1 cellular context compared by ENCODE assay signal in the genomic region with DNA sequence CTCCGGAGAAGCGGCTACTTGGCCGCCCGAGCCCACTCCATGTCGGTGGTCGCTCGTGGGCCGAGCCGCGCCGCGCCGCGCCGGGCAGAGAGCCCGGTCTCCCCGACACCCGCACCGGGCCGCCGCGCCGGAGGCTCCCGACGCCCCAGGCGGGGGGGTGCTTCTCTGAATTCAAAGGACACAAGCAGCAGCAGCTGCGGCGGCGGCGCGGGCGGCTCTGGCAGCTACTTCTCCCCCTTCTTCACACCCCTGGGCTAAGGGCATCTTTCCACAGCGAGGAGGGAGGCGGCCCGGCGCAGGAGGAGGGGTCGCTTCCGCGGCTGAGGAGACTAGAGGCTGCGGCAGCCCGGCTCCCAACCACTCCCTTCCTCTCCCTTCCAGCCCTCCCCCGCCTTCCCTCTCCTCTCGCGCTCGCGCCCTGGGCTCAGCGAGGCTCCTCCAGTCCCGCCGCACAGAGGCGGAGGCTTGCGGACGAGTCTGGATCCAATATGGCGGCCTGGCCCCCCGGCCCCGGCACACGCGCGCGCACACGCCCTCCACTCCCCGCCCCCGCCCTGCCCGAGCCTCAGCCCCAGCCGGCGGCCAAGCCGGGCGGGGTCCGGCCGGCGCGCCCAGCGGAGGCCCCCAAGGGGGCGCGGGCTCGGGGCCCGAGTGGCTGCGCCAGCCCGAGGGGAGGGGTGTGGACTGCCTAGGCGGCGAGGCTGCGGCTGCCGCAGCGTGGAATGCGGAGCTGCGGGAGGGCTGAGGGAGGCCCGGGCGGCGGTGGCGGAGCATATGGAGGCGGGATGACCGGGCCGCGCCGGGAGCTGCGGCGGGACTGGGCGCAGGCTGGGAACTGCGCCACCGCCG.
TF ChIP-seq lines count a peak whose summit lies in the region.

A gene with protein sequence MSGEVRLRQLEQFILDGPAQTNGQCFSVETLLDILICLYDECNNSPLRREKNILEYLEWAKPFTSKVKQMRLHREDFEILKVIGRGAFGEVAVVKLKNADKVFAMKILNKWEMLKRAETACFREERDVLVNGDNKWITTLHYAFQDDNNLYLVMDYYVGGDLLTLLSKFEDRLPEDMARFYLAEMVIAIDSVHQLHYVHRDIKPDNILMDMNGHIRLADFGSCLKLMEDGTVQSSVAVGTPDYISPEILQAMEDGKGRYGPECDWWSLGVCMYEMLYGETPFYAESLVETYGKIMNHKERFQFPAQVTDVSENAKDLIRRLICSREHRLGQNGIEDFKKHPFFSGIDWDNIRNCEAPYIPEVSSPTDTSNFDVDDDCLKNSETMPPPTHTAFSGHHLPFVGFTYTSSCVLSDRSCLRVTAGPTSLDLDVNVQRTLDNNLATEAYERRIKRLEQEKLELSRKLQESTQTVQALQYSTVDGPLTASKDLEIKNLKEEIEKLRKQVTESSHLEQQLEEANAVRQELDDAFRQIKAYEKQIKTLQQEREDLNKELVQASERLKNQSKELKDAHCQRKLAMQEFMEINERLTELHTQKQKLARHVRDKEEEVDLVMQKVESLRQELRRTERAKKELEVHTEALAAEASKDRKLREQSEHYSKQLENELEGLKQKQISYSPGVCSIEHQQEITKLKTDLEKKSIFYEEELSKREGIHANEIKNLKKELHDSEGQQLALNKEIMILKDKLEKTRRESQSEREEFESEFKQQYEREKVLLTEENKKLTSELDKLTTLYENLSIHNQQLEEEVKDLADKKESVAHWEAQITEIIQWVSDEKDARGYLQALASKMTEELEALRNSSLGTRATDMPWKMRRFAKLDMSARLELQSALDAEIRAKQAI (N-terminal part only) (minus strand): TSS at position 490 of the 849 bp plus-strand sequence. CDS start 1,310 bp downstream, outside the sequence.

TF ChIP-seq in HepG2, 621 proteins besides CTCF, POLR2A, EP300 and RAD21 (continued from another document and continues in another):
- no peak for TF ChIP-seq REPIN1 (CRISPR knock-in tag; IDR thresholded peaks at IDR 0.05; ENCODE audit: borderline replicate concordance, low read depth)
- TF ChIP-seq ZNF326 (CRISPR knock-in tag; IDR thresholded peaks at IDR 0.05; ENCODE audit: borderline replicate concordance) = no peak
- no peak for TF ChIP-seq GATA4 (IDR thresholded peaks at IDR 0.05; ENCODE audit: borderline replicate concordance, low read depth)
- peak; percentile 71 for TF ChIP-seq POLR2AphosphoS5 (IDR thresholded peaks at IDR 0.05; ENCODE audit: low read depth, low read length)
- no peak for TF ChIP-seq TIGD3 (CRISPR knock-in tag; IDR thresholded peaks at IDR 0.05; ENCODE audit: borderline replicate concordance)
- no peak for TF ChIP-seq ZNF33B (CRISPR knock-in tag; IDR thresholded peaks at IDR 0.05)
- peak; percentile 78 for TF ChIP-seq ZFX (CRISPR knock-in tag; IDR thresholded peaks at IDR 0.05; ENCODE audit: low read depth)
- TF ChIP-seq KAT7 (CRISPR knock-in tag; IDR thresholded peaks at IDR 0.05; ENCODE audit: borderline replicate concordance) = peak; percentile 77; the same call in 1 of the 2 replicates
- no peak for TF ChIP-seq FLYWCH1 (CRISPR knock-in tag; IDR thresholded peaks at IDR 0.05)
- TF ChIP-seq PRMT3 (CRISPR knock-in tag; IDR thresholded peaks at IDR 0.05; ENCODE audit: borderline replicate concordance, low read depth) = 0 out of 2 replicates have a peak, but pooled peaks have one; percentile 50
- no peak for TF ChIP-seq ZNF205 (CRISPR knock-in tag; IDR thresholded peaks at IDR 0.05)
- TF ChIP-seq, protein P1, sequence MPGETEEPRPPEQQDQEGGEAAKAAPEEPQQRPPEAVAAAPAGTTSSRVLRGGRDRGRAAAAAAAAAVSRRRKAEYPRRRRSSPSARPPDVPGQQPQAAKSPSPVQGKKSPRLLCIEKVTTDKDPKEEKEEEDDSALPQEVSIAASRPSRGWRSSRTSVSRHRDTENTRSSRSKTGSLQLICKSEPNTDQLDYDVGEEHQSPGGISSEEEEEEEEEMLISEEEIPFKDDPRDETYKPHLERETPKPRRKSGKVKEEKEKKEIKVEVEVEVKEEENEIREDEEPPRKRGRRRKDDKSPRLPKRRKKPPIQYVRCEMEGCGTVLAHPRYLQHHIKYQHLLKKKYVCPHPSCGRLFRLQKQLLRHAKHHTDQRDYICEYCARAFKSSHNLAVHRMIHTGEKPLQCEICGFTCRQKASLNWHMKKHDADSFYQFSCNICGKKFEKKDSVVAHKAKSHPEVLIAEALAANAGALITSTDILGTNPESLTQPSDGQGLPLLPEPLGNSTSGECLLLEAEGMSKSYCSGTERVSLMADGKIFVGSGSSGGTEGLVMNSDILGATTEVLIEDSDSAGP (CRISPR knock-in tag; IDR thresholded peaks at IDR 0.05; ENCODE audit: borderline replicate concordance) = 0 out of 2 replicates have a peak, but pooled peaks have one; percentile 45
- TF ChIP-seq SAFB2 (CRISPR knock-in tag; IDR thresholded peaks at IDR 0.05; ENCODE audit: borderline replicate concordance, low read depth) = peak; percentile 47; the same call in 1 of the 2 replicates
- TF ChIP-seq ZNF788 (CRISPR knock-in tag; IDR thresholded peaks at IDR 0.05; ENCODE audit: borderline replicate concordance) = peak; percentile 16; the same call in 1 of the 2 replicates
- peak; percentile 39; the same call in 1 of the 2 replicates for TF ChIP-seq KMT2B (CRISPR knock-in tag; IDR thresholded peaks at IDR 0.05)
- no peak for TF ChIP-seq MYNN (CRISPR knock-in tag; IDR thresholded peaks at IDR 0.05; ENCODE audit: low read depth)
- TF ChIP-seq FOXP1 (IDR thresholded peaks at IDR 0.05) = no peak
- TF ChIP-seq FOXP1 (CRISPR knock-in tag; IDR thresholded peaks at IDR 0.05) = no peak
- no peak for TF ChIP-seq ZNF703 (CRISPR knock-in tag; IDR thresholded peaks at IDR 0.05; ENCODE audit: borderline replicate concordance)
- 0 out of 2 replicates have a peak, but pooled peaks have one; percentile 21 for TF ChIP-seq ZBTB38 (CRISPR knock-in tag; IDR thresholded peaks at IDR 0.05)
- TF ChIP-seq, protein P2, sequence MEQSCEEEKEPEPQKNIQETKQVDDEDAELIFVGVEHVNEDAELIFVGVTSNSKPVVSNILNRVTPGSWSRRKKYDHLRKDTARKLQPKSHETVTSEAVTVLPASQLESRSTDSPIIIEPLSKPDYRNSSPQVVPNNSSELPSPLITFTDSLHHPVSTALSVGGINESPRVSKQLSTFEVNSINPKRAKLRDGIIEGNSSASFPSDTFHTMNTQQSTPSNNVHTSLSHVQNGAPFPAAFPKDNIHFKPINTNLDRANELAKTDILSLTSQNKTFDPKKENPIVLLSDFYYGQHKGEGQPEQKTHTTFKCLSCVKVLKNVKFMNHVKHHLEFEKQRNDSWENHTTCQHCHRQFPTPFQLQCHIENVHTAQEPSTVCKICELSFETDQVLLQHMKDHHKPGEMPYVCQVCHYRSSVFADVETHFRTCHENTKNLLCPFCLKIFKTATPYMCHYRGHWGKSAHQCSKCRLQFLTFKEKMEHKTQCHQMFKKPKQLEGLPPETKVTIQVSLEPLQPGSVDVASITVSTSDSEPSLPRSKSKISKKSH (CRISPR knock-in tag; IDR thresholded peaks at IDR 0.05; ENCODE audit: borderline replicate concordance) = no peak
- 0 out of 2 replicates have a peak, but pooled peaks have one; percentile 74 for TF ChIP-seq PCBP1 (IDR thresholded peaks at IDR 0.05; ENCODE audit: borderline replicate concordance, low read depth, low read length)
- no peak for TF ChIP-seq RBAK (CRISPR knock-in tag; IDR thresholded peaks at IDR 0.05)
- no peak for TF ChIP-seq ZNF3 (CRISPR knock-in tag; IDR thresholded peaks at IDR 0.05)
- TF ChIP-seq ZNF773 (CRISPR knock-in tag; IDR thresholded peaks at IDR 0.05; ENCODE audit: borderline replicate concordance) = 0 out of 2 replicates have a peak, but pooled peaks have one; percentile 40
- TF ChIP-seq SMAD9 (CRISPR knock-in tag; IDR thresholded peaks at IDR 0.05) = no peak
- TF ChIP-seq, protein P3, sequence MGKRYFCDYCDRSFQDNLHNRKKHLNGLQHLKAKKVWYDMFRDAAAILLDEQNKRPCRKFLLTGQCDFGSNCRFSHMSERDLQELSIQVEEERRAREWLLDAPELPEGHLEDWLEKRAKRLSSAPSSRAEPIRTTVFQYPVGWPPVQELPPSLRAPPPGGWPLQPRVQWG (CRISPR knock-in tag; IDR thresholded peaks at IDR 0.05; ENCODE audit: borderline replicate concordance, low read depth) = no peak
- peak; percentile 55; the same call in 1 of the 2 replicates for TF ChIP-seq CCDC6 (CRISPR knock-in tag; IDR thresholded peaks at IDR 0.05)
- TF ChIP-seq PHF20 (CRISPR knock-in tag; IDR thresholded peaks at IDR 0.05) = 0 out of 2 replicates have a peak, but pooled peaks have one; percentile 4
- no peak for TF ChIP-seq ARID2 (CRISPR knock-in tag; IDR thresholded peaks at IDR 0.05; ENCODE audit: borderline replicate concordance)
- TF ChIP-seq THRA (CRISPR knock-in tag; IDR thresholded peaks at IDR 0.05; ENCODE audit: borderline replicate concordance) = 0 out of 2 replicates have a peak, but pooled peaks have one; percentile 22
- TF ChIP-seq ZBTB7B (CRISPR knock-in tag; IDR thresholded peaks at IDR 0.05) = no peak; the same call in 1 of the 2 replicates
- TF ChIP-seq TFDP1 (CRISPR knock-in tag; IDR thresholded peaks at IDR 0.05; ENCODE audit: borderline replicate concordance) = peak; percentile 54; the same call in 1 of the 2 replicates
- TF ChIP-seq MAX (IDR thresholded peaks at IDR 0.05) = peak; percentile 41
- no peak for TF ChIP-seq FOXM1 (CRISPR knock-in tag; IDR thresholded peaks at IDR 0.05)
- peak; percentile 69; the same call in 1 of the 2 replicates for TF ChIP-seq ZFP82 (CRISPR knock-in tag; IDR thresholded peaks at IDR 0.05; ENCODE audit: borderline replicate concordance)
- no peak; the same call in 1 of the 2 replicates for TF ChIP-seq ZNF891 (CRISPR knock-in tag; IDR thresholded peaks at IDR 0.05)
- TF ChIP-seq ZSCAN21 (CRISPR knock-in tag; IDR thresholded peaks at IDR 0.05; ENCODE audit: borderline replicate concordance) = 0 out of 2 replicates have a peak, but pooled peaks have one; percentile 58
- no peak for TF ChIP-seq HDAC2 (CRISPR knock-in tag; IDR thresholded peaks at IDR 0.05)
- peak; percentile 49 for TF ChIP-seq ASH2L (IDR thresholded peaks at IDR 0.05; ENCODE audit: insufficient read length, low read depth, low read length)
- no peak for TF ChIP-seq ELF3 (CRISPR knock-in tag; IDR thresholded peaks at IDR 0.05)
- peak; percentile 59 for TF ChIP-seq SKI (IDR thresholded peaks at IDR 0.05; ENCODE audit: partially characterized antibody)
- peak; percentile 57; the same call in 1 of the 2 replicates for TF ChIP-seq TMF1 (CRISPR knock-in tag; IDR thresholded peaks at IDR 0.05; ENCODE audit: low read depth)
- 0 out of 2 replicates have a peak, but pooled peaks have one; percentile 24 for TF ChIP-seq ZMYM3 (CRISPR knock-in tag; IDR thresholded peaks at IDR 0.05)
- TF ChIP-seq YY1 (IDR thresholded peaks at IDR 0.05; ENCODE audit: insufficient read depth, insufficient replicate concordance, low read depth, low read length) = peak; percentile 91
- TF ChIP-seq MXD1 (CRISPR knock-in tag; IDR thresholded peaks at IDR 0.05) = no peak
- TF ChIP-seq, protein P4, sequence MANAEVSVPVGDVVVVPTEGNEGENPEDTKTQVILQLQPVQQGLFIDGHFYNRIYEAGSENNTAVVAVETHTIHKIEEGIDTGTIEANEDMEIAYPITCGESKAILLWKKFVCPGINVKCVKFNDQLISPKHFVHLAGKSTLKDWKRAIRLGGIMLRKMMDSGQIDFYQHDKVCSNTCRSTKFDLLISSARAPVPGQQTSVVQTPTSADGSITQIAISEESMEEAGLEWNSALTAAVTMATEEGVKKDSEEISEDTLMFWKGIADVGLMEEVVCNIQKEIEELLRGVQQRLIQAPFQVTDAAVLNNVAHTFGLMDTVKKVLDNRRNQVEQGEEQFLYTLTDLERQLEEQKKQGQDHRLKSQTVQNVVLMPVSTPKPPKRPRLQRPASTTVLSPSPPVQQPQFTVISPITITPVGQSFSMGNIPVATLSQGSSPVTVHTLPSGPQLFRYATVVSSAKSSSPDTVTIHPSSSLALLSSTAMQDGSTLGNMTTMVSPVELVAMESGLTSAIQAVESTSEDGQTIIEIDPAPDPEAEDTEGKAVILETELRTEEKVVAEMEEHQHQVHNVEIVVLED (CRISPR knock-in tag; IDR thresholded peaks at IDR 0.05; ENCODE audit: borderline replicate concordance) = no peak; the same call in 1 of the 2 replicates
- no peak for TF ChIP-seq NR2F6 (IDR thresholded peaks at IDR 0.05)
- TF ChIP-seq NR2F6 (CRISPR knock-in tag; IDR thresholded peaks at IDR 0.05) = no peak
